8 cellular contexts compared by ENCODE assay signal in the genomic region with DNA sequence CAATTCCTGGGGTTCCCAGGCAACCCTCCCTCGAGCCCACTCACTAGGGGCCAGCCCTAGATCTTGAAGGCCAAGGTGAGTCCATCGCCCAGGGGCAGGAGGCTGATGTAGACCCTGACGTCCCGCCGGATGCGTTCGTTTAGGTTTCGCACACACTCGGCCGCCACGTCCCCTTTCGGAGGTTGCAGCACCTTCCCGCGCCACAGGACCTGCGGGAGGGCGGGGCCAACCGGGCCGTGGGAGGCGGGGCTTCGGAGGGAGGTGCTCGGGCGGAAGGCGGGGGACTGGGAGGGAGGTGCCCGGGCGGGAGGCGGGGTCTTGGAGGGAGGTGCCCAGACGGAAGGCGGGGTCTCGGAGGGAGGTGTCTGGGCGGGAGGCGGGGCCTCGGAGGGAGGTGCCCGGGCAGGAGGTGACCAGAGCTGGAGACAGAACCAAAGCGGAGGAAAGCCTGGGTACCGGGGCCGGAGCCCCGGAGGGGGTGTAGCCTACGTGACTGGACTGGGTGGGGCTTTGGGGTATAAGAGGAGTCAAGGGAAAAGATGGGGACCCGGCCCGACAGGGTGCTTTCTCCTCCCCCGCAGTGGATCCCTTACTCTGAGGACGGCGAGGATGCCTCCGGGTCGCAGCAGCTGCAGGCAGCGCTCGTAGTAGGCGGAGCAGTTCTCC. TPM values are rescaled to one million over a fixed set of nuclear protein-coding genes. Genes with fewer than 3 reads are reported as not detected.
A peak's percentile ranks its signal among the peaks of the same experiment; 100 is the strongest.
DNase-seq lines count a peak whose midpoint lies in the region; ATAC-seq and TF ChIP-seq lines count a peak whose summit lies in the region.

No MANE protein-coding gene starts in this region.

- peak overlapping the region; percentile 95 for H3K4me3 ChIP-seq in ACC112 (ENCODE audit: low read depth, low read length)
- peak overlapping the region; percentile 88 to 95 for H3K4me3 ChIP-seq in left lung

- H3K9me3 ChIP-seq in left lung = no peaks in the 10 kb centered on the region

- TF ChIP-seq CTCF in left lung (IDR thresholded peaks at IDR 0.05) = no peak

- DNase-seq in NCI-H510A (lab: John Stamatoyannopoulos, UW) (peak; percentile 90), cortex of kidney (lab: John Stamatoyannopoulos, UW) (peak; percentile 52), left lung (peak; percentile 98 to 100)
- DNase-seq in activated CD4-positive, alpha-beta T cell treated with anti-CD3 and anti-CD28 coated beads, Interleukin-2, amount 50 U/mL, for 1 hour = peak; percentile 99
- peak; percentile 97 for DNase-seq in stimulated activated CD4-positive, alpha-beta T cell treated with anti-CD3 and anti-CD28 coated beads, Interleukin-2, amount 100 ng/mL, for 4 hours (ENCODE audit: low read depth)

- H3K4me1 ChIP-seq in ACC112 (ENCODE audit: control insufficient read depth, insufficient read depth, low read length, unreplicated experiment) (peaks cover 16% of the 10 kb centered on the region), left lung (peaks cover 5 to 35% of the 10 kb centered on the region in 2 donors)

- H2AFZ ChIP-seq in ACC112 (ENCODE audit: low read length, unreplicated experiment) = peak overlapping the region; percentile 85

- H3K27me3 ChIP-seq in ACC112 (ENCODE audit: insufficient read depth, low read length) (no peaks in the 10 kb centered on the region), left lung (no peaks in the 10 kb centered on the region)

- intact Hi-C loops in left lung (cut with DNase I) = loop anchor here in 1 of 2 donors (10.0 kb wide), 1 partner anchor 129 kb away; a partner anchor contains a TSS

- H3K79me2 ChIP-seq in ACC112 (ENCODE audit: control insufficient read depth, insufficient read depth, low read length, unreplicated experiment) = peaks cover 9% of the 10 kb centered on the region

- H3K36me3 ChIP-seq in ACC112 (ENCODE audit: insufficient read depth, low read length) (peaks cover 18% of the 10 kb centered on the region), left lung (peaks cover 0 to 38% of the 10 kb centered on the region in 2 donors)

- H3K27ac ChIP-seq in ACC112 (ENCODE audit: low read depth, low read length) = no peak overlapping the region
- H3K27ac ChIP-seq in left lung = peak overlapping the region; percentile 75 to 86

- peak; percentile 56 for ATAC-seq in GM18907 (IDR thresholded peaks at IDR 0.05; ENCODE audit: unreplicated experiment)
- ATAC-seq in HG03139 (IDR thresholded peaks at IDR 0.05; ENCODE audit: unreplicated experiment) = peak; percentile 49
- ATAC-seq in left lung = peak; percentile 85

RNA-seq across cellular contexts. Expression of a gene that starts 1.6 kb away (rescaled TPM):
- total RNA-seq in left lung = 10 to 100 TPM; 18.6 to 26.5 TPM

RNA-seq across cellular contexts. Expression of a gene that starts 23.6 kb away (rescaled TPM):
- total RNA-seq in left lung = 100 to 1,000 TPM; 151 to 155 TPM
